ENCODE assay signal across 8 cellular contexts in genomic region chr17:48101012-48101720, GRCh38. TPM values are rescaled to one million over a fixed set of nuclear protein-coding genes. Genes with fewer than 3 reads are reported as not detected.
DNase-seq lines count a peak whose midpoint lies in the region; ATAC-seq and TF ChIP-seq lines count a peak whose summit lies in the region.

Gene CBX1, minus strand, starts transcription at chr17:48101478. Its CDS starts 24,474 bp downstream, at chr17:48077004.

- H3K27ac ChIP-seq in left ventricle myocardium inferior (replicated peaks), result peak within 1 kb of the TSS; percentile 96
- H3K27ac ChIP-seq in upper lobe of right lung, result peak within 1 kb of the TSS; percentile 75

- peaks cover 5% of the 10 kb centered on the region for H3K36me3 Mint-ChIP-seq in T-helper 1 cell treated with Interleukin-12 subunit alpha and Interleukin-12 subunit beta and Interleukin-4 antibody, amounts not matched to agents 30 μg/mL and 1 μg/mL, for 36 hours (ENCODE audit: low read depth)
- H3K36me3 Mint-ChIP-seq in progenitor cell of endocrine pancreas (ENCODE audit: insufficient read depth), result peaks cover 1% of the 10 kb centered on the region

- peak within 1 kb of the TSS; percentile 83 for H3K27ac Mint-ChIP-seq in T-helper 1 cell treated with Interleukin-12 subunit alpha and Interleukin-12 subunit beta and Interleukin-4 antibody, amounts not matched to agents 30 μg/mL and 1 μg/mL, for 36 hours
- peak within 1 kb of the TSS; percentile 94 for H3K27ac Mint-ChIP-seq in progenitor cell of endocrine pancreas

- H3K27me3 ChIP-seq in left ventricle myocardium inferior (ENCODE audit: low read depth) (no peaks in the 10 kb centered on the region), upper lobe of right lung (no peaks in the 10 kb centered on the region)

- intact Hi-C loops in left ventricle myocardium inferior (cut with micrococcal nuclease), result no loop called here
- intact Hi-C loops in upper lobe of right lung (cut with DNase I), result no loop called here

- H3K4me1 ChIP-seq in left ventricle myocardium inferior, result peaks cover 34% of the 10 kb centered on the region
- peaks cover 3% of the 10 kb centered on the region for H3K4me1 ChIP-seq in upper lobe of right lung

- TF ChIP-seq CTCF in left ventricle myocardium inferior (IDR thresholded peaks at IDR 0.05; ENCODE audit: borderline replicate concordance) (no peak), progenitor cell of endocrine pancreas (IDR thresholded peaks at IDR 0.05; ENCODE audit: unreplicated experiment) (no peak), upper lobe of right lung (IDR thresholded peaks at IDR 0.05) (no peak)

- H3K9me3 ChIP-seq in left ventricle myocardium inferior (replicated peaks) (no peaks in the 10 kb centered on the region), upper lobe of right lung (no peaks in the 10 kb centered on the region)

- DNase-seq in NCI-H1694 treated with DMSO at 0.1 percent for 48 hours (lab: John Stamatoyannopoulos, UW), result peak; percentile 96
- DNase-seq in amniotic stem cell (lab: John Stamatoyannopoulos, UW), result peak; percentile 70
- DNase-seq in left ventricle myocardium inferior, result peak; percentile 94
- DNase-seq in progenitor cell of endocrine pancreas (ENCODE audit: low spot score, unreplicated experiment), result peak; percentile 88
- DNase-seq in upper lobe of right lung, result peak; percentile 98

- H3K9me3 Mint-ChIP-seq in T-helper 1 cell treated with Interleukin-12 subunit alpha and Interleukin-12 subunit beta and Interleukin-4 antibody, amounts not matched to agents 30 μg/mL and 1 μg/mL, for 36 hours, result peaks cover 8% of the 10 kb centered on the region
- no peaks in the 10 kb centered on the region for H3K9me3 Mint-ChIP-seq in progenitor cell of endocrine pancreas (ENCODE audit: low read depth)

- ATAC-seq in GM18498 (IDR thresholded peaks at IDR 0.05; ENCODE audit: unreplicated experiment) (peak; percentile 88), HG02885 (IDR thresholded peaks at IDR 0.05; ENCODE audit: poor library complexity, unreplicated experiment) (peak; percentile 90), upper lobe of right lung (peak; percentile 99)

- H3K36me3 ChIP-seq in left ventricle myocardium inferior (no peaks in the 10 kb centered on the region), upper lobe of right lung (no peaks in the 10 kb centered on the region)

- no peaks in the 10 kb centered on the region for H3K27me3 Mint-ChIP-seq in T-helper 1 cell treated with Interleukin-12 subunit alpha and Interleukin-12 subunit beta and Interleukin-4 antibody, amounts not matched to agents 30 μg/mL and 1 μg/mL, for 36 hours (ENCODE audit: low read depth)
- no peaks in the 10 kb centered on the region for H3K27me3 Mint-ChIP-seq in progenitor cell of endocrine pancreas

- H3K4me3 ChIP-seq in left ventricle myocardium inferior (peak within 1 kb of the TSS; percentile 99), upper lobe of right lung (peak within 1 kb of the TSS; percentile 82)

- peaks cover 33% of the 10 kb centered on the region for H3K4me1 Mint-ChIP-seq in T-helper 1 cell treated with Interleukin-12 subunit alpha and Interleukin-12 subunit beta and Interleukin-4 antibody, amounts not matched to agents 30 μg/mL and 1 μg/mL, for 36 hours (ENCODE audit: low read depth)
- peaks cover 8% of the 10 kb centered on the region for H3K4me1 Mint-ChIP-seq in progenitor cell of endocrine pancreas (ENCODE audit: low read depth)

- peak within 1 kb of the TSS; percentile 96 for H3K4me3 Mint-ChIP-seq in T-helper 1 cell treated with Interleukin-12 subunit alpha and Interleukin-12 subunit beta and Interleukin-4 antibody, amounts not matched to agents 30 μg/mL and 1 μg/mL, for 36 hours
- H3K4me3 Mint-ChIP-seq in progenitor cell of endocrine pancreas (ENCODE audit: low read depth), result peak within 1 kb of the TSS; percentile 97

RNA-seq across cellular contexts. Expression of gene CBX1, which starts in this region (rescaled TPM):
- total RNA-seq in left ventricle myocardium inferior, result 33.0 TPM
- total RNA-seq in progenitor cell of endocrine pancreas, result 177 and 181 TPM in 2 replicates
- total RNA-seq in upper lobe of right lung, result 34.0 TPM

Comparison
In these comparisons a context has a peak if more than half of its experiments do, and no peak if none do; other contexts are left out.
1. Peak in every context shown above with its lines: DNase-seq, ATAC-seq, H3K4me3 ChIP-seq and H3K27ac ChIP-seq.